ENCODE assay signal across 8 cellular contexts in genomic region chr20:44884907-44885391, GRCh38. TPM values are rescaled to one million over a fixed set of nuclear protein-coding genes. Genes with fewer than 3 reads are reported as not detected.
DNase-seq lines count a peak whose midpoint lies in the region; TF ChIP-seq lines count a peak whose summit lies in the region.

No MANE protein-coding gene starts in this region.

- TF ChIP-seq CTCF in GM06990 (IDR thresholded peaks at IDR 0.05; ENCODE audit: insufficient read depth, low read length, poor library complexity, severe bottlenecking) (no peak), OCI-LY3 (IDR thresholded peaks at IDR 0.05; ENCODE audit: low read depth, low read length) (no peak), epithelial cell of proximal tubule (conservative IDR thresholded peaks at IDR 0.05; ENCODE audit: low read depth, low read length) (no peak), progenitor cell of endocrine pancreas (IDR thresholded peaks at IDR 0.05; ENCODE audit: unreplicated experiment) (no peak)

- H3K27me3 ChIP-seq in GM06990 (replicated peaks; ENCODE audit: control insufficient read depth, insufficient read depth, low read length) = no peaks in the 10 kb centered on the region
- H3K27me3 ChIP-seq in OCI-LY3 (ENCODE audit: low read depth, low read length) = no peaks in the 10 kb centered on the region

- H3K9me3 Mint-ChIP-seq in progenitor cell of endocrine pancreas (ENCODE audit: low read depth) = no peaks in the 10 kb centered on the region

- peak overlapping the region; percentile 56 for H2AFZ ChIP-seq in OCI-LY3 (ENCODE audit: low read depth, low read length)

- H3K4me1 ChIP-seq in OCI-LY3 (ENCODE audit: low read length) = peaks cover 33% of the 10 kb centered on the region

- H3K27ac Mint-ChIP-seq in progenitor cell of endocrine pancreas = peak overlapping the region; percentile 84

- peak overlapping the region; percentile 94 for H3K4me3 ChIP-seq in GM06990 (replicated peaks; ENCODE audit: low read depth, low read length)
- H3K4me3 ChIP-seq in OCI-LY3 (ENCODE audit: low read length) = peak overlapping the region; percentile 83
- H3K4me3 ChIP-seq in epithelial cell of proximal tubule (ENCODE audit: low read depth, low read length) = peak overlapping the region; percentile 99

- no peaks in the 10 kb centered on the region for H3K36me3 Mint-ChIP-seq in progenitor cell of endocrine pancreas (ENCODE audit: insufficient read depth)

- peak overlapping the region; percentile 67 for H3K9ac ChIP-seq in OCI-LY3 (ENCODE audit: low read length)

- H3K4me2 ChIP-seq in OCI-LY3 (ENCODE audit: low read length) = peak overlapping the region; percentile 81

- no peaks in the 10 kb centered on the region for H3K27me3 Mint-ChIP-seq in progenitor cell of endocrine pancreas

- DNase-seq in GM06990 (ENCODE audit: extremely low read depth, insufficient read length) = no peak
- no peak for DNase-seq in epithelial cell of proximal tubule (ENCODE audit: low read depth)
- DNase-seq in progenitor cell of endocrine pancreas (ENCODE audit: low spot score, unreplicated experiment) = no peak
- DNase-seq in GDM1 (lab: John Stamatoyannopoulos, UW) = no peak
- no peak for DNase-seq in NCI-H2227 treated with DMSO at 0.1 percent for 48 hours (lab: John Stamatoyannopoulos, UW)
- DNase-seq in HCEC 1CT = no peak
- no peak for DNase-seq in HK-2 (ENCODE audit: unreplicated experiment)

- no peaks in the 10 kb centered on the region for H3K9me3 ChIP-seq in OCI-LY3 (ENCODE audit: insufficient read depth, low read length)

- H3K79me2 ChIP-seq in OCI-LY3 (ENCODE audit: low read length) = peaks cover 44% of the 10 kb centered on the region

- peak overlapping the region; percentile 85 for H3K4me3 Mint-ChIP-seq in progenitor cell of endocrine pancreas (ENCODE audit: low read depth)

- peaks cover 23% of the 10 kb centered on the region for H3K4me1 Mint-ChIP-seq in progenitor cell of endocrine pancreas (ENCODE audit: low read depth)

- H3K27ac ChIP-seq in OCI-LY3 (ENCODE audit: low read length) = peak overlapping the region; percentile 7; the same call in 1 of the 2 replicates

- H3K36me3 ChIP-seq in GM06990 (ENCODE audit: control insufficient read depth, insufficient read depth, low read length) (no peaks in the 10 kb centered on the region), OCI-LY3 (replicated peaks; ENCODE audit: low read depth, low read length) (peaks cover 19% of the 10 kb centered on the region)

- H4K20me1 ChIP-seq in OCI-LY3 (ENCODE audit: insufficient read depth, low read length) = peaks cover 40% of the 10 kb centered on the region

RNA-seq across cellular contexts. Expression of gene YWHAB, which starts 0.6 kb away (rescaled TPM):
- total RNA-seq in epithelial cell of proximal tubule (162 and 203 TPM in 2 replicates), progenitor cell of endocrine pancreas (125 and 126 TPM in 2 replicates)

RNA-seq across cellular contexts. Expression of gene PABPC1L, which starts 24.9 kb away (rescaled TPM):
- total RNA-seq in epithelial cell of proximal tubule (6.5 and 9.2 TPM in 2 replicates), progenitor cell of endocrine pancreas (211 and 219 TPM in 2 replicates)

Comparison
In these comparisons a context has a peak if more than half of its experiments do, and no peak if none do; other contexts are left out.
1. RNA of gene PABPC1L, which starts 24.9 kb away (total RNA-seq): 211 to 219 TPM in progenitor cell of endocrine pancreas; 6.5 to 9.2 TPM in epithelial cell of proximal tubule; every median in the first group is over 10 times any median in the second.
2. Peak in every context shown above with its lines, with median percentiles within 50 percentile points of each other: H3K4me3 ChIP-seq.